8 cellular contexts compared by ENCODE assay signal in the genomic region with DNA sequence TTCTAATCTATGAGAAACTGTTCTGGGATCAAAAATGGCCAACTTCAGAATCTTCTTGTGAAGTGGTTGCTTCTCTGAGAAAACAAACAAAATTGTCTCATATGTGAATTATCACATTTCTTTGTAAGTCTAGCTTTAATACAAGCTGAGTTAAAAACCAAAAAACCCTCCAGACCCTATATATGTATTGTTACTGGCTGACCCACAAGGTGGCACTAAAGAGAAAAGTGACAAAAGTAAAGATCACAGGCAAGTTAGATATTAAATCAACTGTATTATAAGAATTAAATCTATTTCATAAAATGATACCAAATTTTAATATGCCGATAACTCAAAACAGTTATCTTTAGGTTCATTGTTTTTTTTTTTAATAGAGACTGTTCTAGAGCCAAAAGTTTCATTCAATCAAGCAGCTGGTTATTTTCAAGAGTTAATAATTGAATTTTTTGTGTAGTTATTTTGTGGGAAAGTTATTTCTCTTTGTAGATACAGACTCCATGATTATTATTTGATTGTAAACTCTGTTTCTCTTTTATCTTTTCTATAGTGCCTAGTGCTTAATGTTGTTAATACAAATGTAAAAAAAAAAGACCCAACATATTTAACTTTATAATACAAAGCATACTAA. TPM values are rescaled to one million over a fixed set of nuclear protein-coding genes. Genes with fewer than 3 reads are reported as not detected.
A peak's percentile ranks its signal among the peaks of the same experiment; 100 is the strongest.
DNase-seq lines count a peak whose midpoint lies in the region; ATAC-seq and TF ChIP-seq lines count a peak whose summit lies in the region.

No MANE protein-coding gene starts in this region.

- no peak overlapping the region for H3K27ac ChIP-seq in neural cell (ENCODE audit: low read length)
- H3K27ac ChIP-seq in colonic mucosa: no peak overlapping the region
- H3K27ac ChIP-seq in aorta (ENCODE audit: low read depth in 1 of 2, low read length in 2 of 2): no peak overlapping the region

- no peaks in the 10 kb centered on the region for H3K9me3 Mint-ChIP-seq in brain
- H3K9me3 Mint-ChIP-seq in natural killer cell: peaks cover 0 to 2% of the 10 kb centered on the region in 2 donors

- no peak for TF ChIP-seq EP300 in neural cell (conservative IDR thresholded peaks at IDR 0.05; ENCODE audit: poor library complexity, severe bottlenecking)

- intact Hi-C loops in colonic mucosa (cut with DNase I): no loop called here
- intact Hi-C loops in mucosa of descending colon (cut with DNase I, micrococcal nuclease): no loop called here
- intact Hi-C loops in natural killer cell (cut with micrococcal nuclease): no loop called here
- intact Hi-C loops in aorta (cut with DNase I): loop anchor here in 1 of 2 donors (10.0 kb wide), 1 partner anchor 250 kb away; no protein-coding TSS in a partner anchor

- peak; percentile 54 for TF ChIP-seq CTCF in GM06990 (IDR thresholded peaks at IDR 0.05; ENCODE audit: insufficient read depth, low read length, poor library complexity, severe bottlenecking)
- peak; percentile 64 for TF ChIP-seq CTCF in Loucy (conservative IDR thresholded peaks at IDR 0.05; ENCODE audit: low read length)
- TF ChIP-seq CTCF in brain (conservative IDR thresholded peaks at IDR 0.05): peak; percentile 54 to 74
- TF ChIP-seq CTCF in neural cell (IDR thresholded peaks at IDR 0.05; ENCODE audit: poor library complexity, severe bottlenecking): peak; percentile 66
- no peak for TF ChIP-seq CTCF in colonic mucosa (IDR thresholded peaks at IDR 0.05)
- no peak for TF ChIP-seq CTCF in mucosa of descending colon (IDR thresholded peaks at IDR 0.05)
- TF ChIP-seq CTCF in natural killer cell (IDR thresholded peaks at IDR 0.05): no peak

- no peaks in the 10 kb centered on the region for H3K4me1 Mint-ChIP-seq in brain
- no peaks in the 10 kb centered on the region for H3K4me1 Mint-ChIP-seq in natural killer cell

- H4K20me1 ChIP-seq in Loucy (ENCODE audit: insufficient read depth, low read length, poor library complexity, severe bottlenecking): no peaks in the 10 kb centered on the region
- no peaks in the 10 kb centered on the region for H4K20me1 ChIP-seq in neural cell (ENCODE audit: insufficient read depth)

- H3K4me1 ChIP-seq in Loucy (ENCODE audit: insufficient read depth, low read length, poor library complexity, severe bottlenecking) (no peaks in the 10 kb centered on the region), colonic mucosa (no peaks in the 10 kb centered on the region), mucosa of descending colon (ENCODE audit: low read depth) (no peaks in the 10 kb centered on the region), aorta (ENCODE audit: control insufficient read depth in 1 of 2, insufficient read depth in 2 of 2, low read length in 2 of 2) (no peaks in the 10 kb centered on the region)

- no peaks in the 10 kb centered on the region for H3K36me3 ChIP-seq in GM06990 (ENCODE audit: control insufficient read depth, insufficient read depth, low read length)
- no peaks in the 10 kb centered on the region for H3K36me3 ChIP-seq in Loucy (ENCODE audit: insufficient read depth, low read length)
- H3K36me3 ChIP-seq in neural cell (ENCODE audit: insufficient read depth, low read length): no peaks in the 10 kb centered on the region
- no peaks in the 10 kb centered on the region for H3K36me3 ChIP-seq in colonic mucosa
- no peaks in the 10 kb centered on the region for H3K36me3 ChIP-seq in mucosa of descending colon (ENCODE audit: low read depth)
- no peaks in the 10 kb centered on the region for H3K36me3 ChIP-seq in aorta (ENCODE audit: control insufficient read depth in 1 of 2, insufficient read depth in 2 of 2, low read length in 1 of 2)

- no peak for DNase-seq in GM06990 (ENCODE audit: extremely low read depth, insufficient read length)
- no peak for DNase-seq in colonic mucosa
- no peak for DNase-seq in mucosa of descending colon
- DNase-seq in natural killer cell: no peak
- no peak for DNase-seq in aorta

- 41 to 54% methylated on average over 1 of the region's 1 CpG for WGBS in aorta, 2 donors

- peak; percentile 63 for TF ChIP-seq RAD21 in neural cell (conservative IDR thresholded peaks at IDR 0.05)

- H2AFZ ChIP-seq in Loucy (ENCODE audit: low read length): no peak overlapping the region
- H2AFZ ChIP-seq in neural cell (ENCODE audit: low read depth, low read length): no peak overlapping the region

- H3K79me2 ChIP-seq in Loucy (ENCODE audit: insufficient read depth, low read length): no peaks in the 10 kb centered on the region
- H3K79me2 ChIP-seq in neural cell (replicated peaks; ENCODE audit: insufficient read depth, low read length): peaks cover 11% of the 10 kb centered on the region

- H3K27me3 ChIP-seq in GM06990 (replicated peaks; ENCODE audit: control insufficient read depth, insufficient read depth, low read length): no peaks in the 10 kb centered on the region
- no peaks in the 10 kb centered on the region for H3K27me3 ChIP-seq in Loucy (ENCODE audit: insufficient read depth, low read length, poor library complexity, severe bottlenecking)
- H3K27me3 ChIP-seq in neural cell (ENCODE audit: insufficient read depth, low read depth, low read length): no peaks in the 10 kb centered on the region
- H3K27me3 ChIP-seq in colonic mucosa: no peaks in the 10 kb centered on the region
- no peaks in the 10 kb centered on the region for H3K27me3 ChIP-seq in aorta (ENCODE audit: control insufficient read depth in 1 of 2, insufficient read depth in 2 of 2, low read length in 1 of 2)

- H3K4me3 ChIP-seq in GM06990 (replicated peaks; ENCODE audit: low read depth, low read length): no peak overlapping the region
- H3K4me3 ChIP-seq in Loucy (ENCODE audit: low read length, poor library complexity, severe bottlenecking): no peak overlapping the region
- H3K4me3 ChIP-seq in neural cell (ENCODE audit: low read length): no peak overlapping the region
- no peak overlapping the region for H3K4me3 ChIP-seq in colonic mucosa
- no peak overlapping the region for H3K4me3 ChIP-seq in mucosa of descending colon
- H3K4me3 ChIP-seq in aorta (ENCODE audit: low read length in 2 of 2): no peak overlapping the region

- ATAC-seq in mucosa of descending colon (no peak), natural killer cell (no peak), aorta (ENCODE audit: low FRiP score) (no peak)

- H3K4me2 ChIP-seq in Loucy (ENCODE audit: low read depth, low read length, poor library complexity, severe bottlenecking) (no peak overlapping the region), neural cell (ENCODE audit: low read length) (no peak overlapping the region)

- H3K4me3 Mint-ChIP-seq in brain (no peak overlapping the region), natural killer cell (no peak overlapping the region)

- no peak overlapping the region for H3K27ac Mint-ChIP-seq in brain
- no peak overlapping the region for H3K27ac Mint-ChIP-seq in natural killer cell

- H3K9me2 ChIP-seq in Loucy (replicated peaks; ENCODE audit: low read depth, low read length) (no peaks in the 10 kb centered on the region), neural cell (ENCODE audit: insufficient read depth, low read length) (no peaks in the 10 kb centered on the region)

- H3K36me3 Mint-ChIP-seq in brain (no peaks in the 10 kb centered on the region), natural killer cell (no peaks in the 10 kb centered on the region)

- H3K9me3 ChIP-seq in Loucy (ENCODE audit: insufficient read depth, low read depth, low read length) (no peaks in the 10 kb centered on the region), neural cell (ENCODE audit: low read length) (no peaks in the 10 kb centered on the region), colonic mucosa (no peaks in the 10 kb centered on the region), mucosa of descending colon (no peaks in the 10 kb centered on the region), aorta (ENCODE audit: control insufficient read depth, low read length) (no peaks in the 10 kb centered on the region)

- H3F3A ChIP-seq in Loucy (ENCODE audit: low read depth) (no peaks in the 10 kb centered on the region), neural cell (ENCODE audit: insufficient read depth, low read length, poor library complexity, severe bottlenecking) (no peaks in the 10 kb centered on the region)

- no peak overlapping the region for H3K9ac ChIP-seq in Loucy (ENCODE audit: low read depth, low read length, poor library complexity, severe bottlenecking)
- no peak overlapping the region for H3K9ac ChIP-seq in neural cell (ENCODE audit: low read length)
- H3K9ac ChIP-seq in colonic mucosa (ENCODE audit: low read depth in 2 of 2, low read length in 2 of 2): no peak overlapping the region

- no peaks in the 10 kb centered on the region for H3K27me3 Mint-ChIP-seq in brain
- peaks cover 0 to 1% of the 10 kb centered on the region in 2 donors for H3K27me3 Mint-ChIP-seq in natural killer cell (ENCODE audit: low read depth in 2 of 2)

TF ChIP-seq in neural cell, 6 proteins besides CTCF, POLR2A, EP300 and RAD21 (continues in another document):
- TF ChIP-seq SMC3 (conservative IDR thresholded peaks at IDR 0.05; ENCODE audit: poor library complexity): peak; percentile 74

RNA-seq across cellular contexts. Expression of a gene that starts 7.5 kb away (rescaled TPM):
- polyA plus RNA-seq in brain (ENCODE audit: insufficient read depth, low read depth, low replicate concordance) (0.29 TPM), neural cell (14.7 and 20.6 TPM in 2 replicates), aorta (under 1 TPM; 0.13 to 0.20 TPM)
- 89.9 and 96.2 TPM in 2 replicates for polyA minus RNA-seq in neural cell
- total RNA-seq in colonic mucosa (1 to 10 TPM in 1 of 2 donors, under 1 TPM in 1; 0.57 to 8.7 TPM), mucosa of descending colon (10 to 100 TPM in 1 of 3 donors, 1 to 10 TPM in 2; 4.7 to 11.2 (median 6.2) TPM), natural killer cell (under 1 TPM in 1 of 3 donors, not detected in 2; 0.33 TPM), aorta (1 to 10 TPM; 1.8 to 2.3 TPM)

Comparison
In these comparisons a context has a peak if more than half of its experiments do, and no peak if none do; other contexts are left out.
1. CTCF ChIP-seq: peak in GM06990 (single experiment), Loucy (single experiment), brain (2 of 2) and neural cell (single experiment); none in colonic mucosa (single experiment), mucosa of descending colon (single experiment) and natural killer cell (single experiment).